In genomic region chr19:15022752-15023151, GRCh38 we compare ENCODE assay signal across 29 cellular contexts. TPM values are rescaled to one million over a fixed set of nuclear protein-coding genes. Genes with fewer than 3 reads are reported as not detected.
"Had no signal": no experiment of that assay in that cellular context is flagged by ENCODE, and none has a peak within 500 bp of the region (broad histone marks: within the 10 kb centered on the region; RNA-seq: fewer than 3 reads in every experiment).

No MANE protein-coding gene starts in this region.

- H3K27ac Mint-ChIP-seq: activated CD4-positive, alpha-beta T cell treated with anti-CD3 and anti-CD28 coated beads, Interleukin-2, amount 10 ng/mL, durations not matched to agents 7 days and 5 days; activated CD8-positive, alpha-beta T cell treated with anti-CD3 and anti-CD28 coated beads, Interleukin-2, amount 10 ng/mL, durations not matched to agents 7 days and 5 days; activated naive CD4-positive, alpha-beta T cell treated with anti-CD3 and anti-CD28 coated beads, Interleukin-2, amount 50 U/mL, for 72 hours; effector memory CD8-positive, alpha-beta T cell; immature natural killer cell; naive B cell; type B pancreatic cell had no signal

- ATAC-seq: activated CD8-positive, alpha-beta T cell treated with anti-CD3 and anti-CD28 coated beads, Interleukin-2, amount 10 ng/mL, durations not matched to agents 7 days and 5 days; activated naive CD4-positive, alpha-beta T cell treated with anti-CD3 and anti-CD28 coated beads, Interleukin-2, amount 50 U/mL, for 72 hours; effector memory CD8-positive, alpha-beta T cell; esophagus mucosa; left lobe of liver; lower lobe of right lung had no signal

- H3K4me3 Mint-ChIP-seq: activated CD4-positive, alpha-beta T cell treated with anti-CD3 and anti-CD28 coated beads, Interleukin-2, amount 10 ng/mL, durations not matched to agents 7 days and 5 days; activated CD8-positive, alpha-beta T cell treated with anti-CD3 and anti-CD28 coated beads, Interleukin-2, amount 10 ng/mL, durations not matched to agents 7 days and 5 days; central memory CD8-positive, alpha-beta T cell; effector memory CD8-positive, alpha-beta T cell; immature natural killer cell; naive B cell; neural crest cell; type B pancreatic cell had no signal

- DNase-seq: activated CD4-positive, alpha-beta T cell treated with anti-CD3 and anti-CD28 coated beads, Interleukin-2, amount 10 ng/mL, durations not matched to agents 7 days and 5 days; activated CD4-positive, CD25-positive, alpha-beta regulatory T cell treated with anti-CD3 and anti-CD28 coated beads, Interleukin-2, amount 50 U/mL, for 72 hours; activated CD8-positive, alpha-beta T cell treated with anti-CD3 and anti-CD28 coated beads, Interleukin-2, amount 10 ng/mL, durations not matched to agents 7 days and 5 days; colonic mucosa; dorsolateral prefrontal cortex; effector memory CD8-positive, alpha-beta T cell; foreskin melanocyte; immature natural killer cell; lower lobe of right lung; naive B cell; stimulated activated CD4-positive, alpha-beta T cell treated with anti-CD3 and anti-CD28 coated beads, Interleukin-4, amount 100 ng/mL, for 24 hours; stimulated activated naive CD4-positive, alpha-beta T cell treated with Interleukin-2 at 50 U/mL for 16 hours had no signal

- H3K4me1 ChIP-seq: ascending aorta, colonic mucosa, lower lobe of right lung, prostate gland, vagina had no signal

- H3K4me3 ChIP-seq: ascending aorta, colonic mucosa, dorsolateral prefrontal cortex, lower lobe of right lung, prostate gland, thoracic aorta, vagina had no signal

- H3K27me3 ChIP-seq: colonic mucosa, vagina had no signal

- H3K9me3 ChIP-seq: ascending aorta, colonic mucosa, lower lobe of right lung, prostate gland, thoracic aorta, vagina had no signal

- H3K36me3 ChIP-seq: ascending aorta, colonic mucosa, lower lobe of right lung, prostate gland, thoracic aorta, vagina had no signal

- H3K9me3 Mint-ChIP-seq: activated CD4-positive, alpha-beta T cell treated with anti-CD3 and anti-CD28 coated beads, Interleukin-2, amount 10 ng/mL, durations not matched to agents 7 days and 5 days; activated naive CD4-positive, alpha-beta T cell treated with anti-CD3 and anti-CD28 coated beads, Interleukin-2, amount 50 U/mL, for 72 hours; central memory CD8-positive, alpha-beta T cell; effector memory CD8-positive, alpha-beta T cell; immature natural killer cell; naive B cell; neural crest cell; type B pancreatic cell had no signal

- H3K36me3 Mint-ChIP-seq: activated naive CD4-positive, alpha-beta T cell treated with anti-CD3 and anti-CD28 coated beads, Interleukin-2, amount 50 U/mL, for 72 hours; immature natural killer cell; naive B cell; type B pancreatic cell had no signal

- H3K4me1 Mint-ChIP-seq: activated CD4-positive, alpha-beta T cell treated with anti-CD3 and anti-CD28 coated beads, Interleukin-2, amount 10 ng/mL, durations not matched to agents 7 days and 5 days; central memory CD8-positive, alpha-beta T cell; immature natural killer cell; neural crest cell had no signal

- H3K27me3 Mint-ChIP-seq: activated CD4-positive, alpha-beta T cell treated with anti-CD3 and anti-CD28 coated beads, Interleukin-2, amount 10 ng/mL, durations not matched to agents 7 days and 5 days had no signal

- H3K27ac ChIP-seq: ascending aorta, colonic mucosa, dorsolateral prefrontal cortex, lower lobe of right lung, prostate gland, thoracic aorta, vagina, VCaP had no signal

RNA-seq across cellular contexts. Expression of gene CASP14, which starts 26.5 kb away (rescaled TPM):
- total RNA-seq: activated CD4-positive, alpha-beta T cell treated with anti-CD3 and anti-CD28 coated beads, Interleukin-2, amount 10 ng/mL, durations not matched to agents 7 days and 5 days; activated CD8-positive, alpha-beta T cell treated with anti-CD3 and anti-CD28 coated beads, Interleukin-2, amount 10 ng/mL, durations not matched to agents 7 days and 5 days; activated naive CD4-positive, alpha-beta T cell treated with anti-CD3 and anti-CD28 coated beads, Interleukin-2, amount 50 U/mL, for 72 hours; ascending aorta; colonic mucosa; dorsolateral prefrontal cortex; endothelial cell of umbilical vein; kidney epithelial cell; left lobe of liver; lower lobe of right lung; mesenteric fat pad; mucosa of gallbladder; neural crest cell; osteoblast had no signal
- polyA plus RNA-seq: adipose tissue, endothelial cell of umbilical vein, immature natural killer cell had no signal

RNA-seq across cellular contexts. Expression of gene SLC1A6, which starts 43.1 kb away (rescaled TPM):
- total RNA-seq: activated CD4-positive, alpha-beta T cell treated with anti-CD3 and anti-CD28 coated beads, Interleukin-2, amount 10 ng/mL, durations not matched to agents 7 days and 5 days; activated CD8-positive, alpha-beta T cell treated with anti-CD3 and anti-CD28 coated beads, Interleukin-2, amount 10 ng/mL, durations not matched to agents 7 days and 5 days; activated naive CD4-positive, alpha-beta T cell treated with anti-CD3 and anti-CD28 coated beads, Interleukin-2, amount 50 U/mL, for 72 hours; ascending aorta; colonic mucosa; endothelial cell of umbilical vein; esophagus mucosa; kidney epithelial cell; left lobe of liver; lower lobe of right lung; mesenteric fat pad; mucosa of gallbladder; osteoblast; thoracic aorta; vagina had no signal
- polyA plus RNA-seq: adipose tissue, endothelial cell of umbilical vein, immature natural killer cell had no signal

RNA-seq across cellular contexts. Expression of gene OR1I1, which starts 59.3 kb away (rescaled TPM):
- total RNA-seq: activated CD4-positive, alpha-beta T cell treated with anti-CD3 and anti-CD28 coated beads, Interleukin-2, amount 10 ng/mL, durations not matched to agents 7 days and 5 days; activated CD8-positive, alpha-beta T cell treated with anti-CD3 and anti-CD28 coated beads, Interleukin-2, amount 10 ng/mL, durations not matched to agents 7 days and 5 days; activated naive CD4-positive, alpha-beta T cell treated with anti-CD3 and anti-CD28 coated beads, Interleukin-2, amount 50 U/mL, for 72 hours; ascending aorta; colonic mucosa; dorsolateral prefrontal cortex; endothelial cell of umbilical vein; esophagus mucosa; kidney epithelial cell; left lobe of liver; lower lobe of right lung; mesenteric fat pad; mucosa of gallbladder; neural crest cell; osteoblast; prostate gland; thoracic aorta; vagina had no signal
- polyA plus RNA-seq: endothelial cell of umbilical vein, immature natural killer cell had no signal
